ENCODE assay signal across 25 cellular contexts in genomic region chr4:8614365-8615193, GRCh38. TPM values are rescaled to one million over a fixed set of nuclear protein-coding genes. Genes with fewer than 3 reads are reported as not detected.
A peak's percentile ranks its signal among the peaks of the same experiment; 100 is the strongest.
DNase-seq lines count a peak whose midpoint lies in the region; ATAC-seq and TF ChIP-seq lines count a peak whose summit lies in the region.
"Had no signal": no experiment of that assay in that cellular context is flagged by ENCODE, and none has a peak within 500 bp of the region (broad histone marks: within the 10 kb centered on the region; RNA-seq: fewer than 3 reads in every experiment).

No MANE protein-coding gene starts in this region.

- intact Hi-C loops in activated CD8-positive, alpha-beta T cell treated with anti-CD3 and anti-CD28 coated beads for 36 hours (cut with micrococcal nuclease) = no loop called here
- intact Hi-C loops in CD14-positive monocyte (cut with micrococcal nuclease) = no loop called here
- intact Hi-C loops in ovary (cut with DNase I) = no loop called here
- intact Hi-C loops in OCI-LY7 (cut with micrococcal nuclease; ENCODE audit: unreplicated experiment) = no loop called here

- H3K4me1 ChIP-seq in ovary (ENCODE audit: insufficient read depth) (no peaks in the 10 kb centered on the region), OCI-LY7 (ENCODE audit: insufficient read depth, low read length, poor library complexity, severe bottlenecking) (no peaks in the 10 kb centered on the region)

- no peaks in the 10 kb centered on the region for H3K4me1 Mint-ChIP-seq in activated CD8-positive, alpha-beta T cell treated with anti-CD3 and anti-CD28 coated beads for 36 hours (ENCODE audit: low read depth)
- H3K4me1 Mint-ChIP-seq in activated CD8-positive, alpha-beta T cell treated with anti-CD3 and anti-CD28 coated beads, Interleukin-2, amount 10 ng/mL, durations not matched to agents 7 days and 5 days (ENCODE audit: low read depth) = peaks cover 6% of the 10 kb centered on the region
- H3K4me1 Mint-ChIP-seq in CD14-positive monocyte (no peaks in the 10 kb centered on the region), glutamatergic neuron (ENCODE audit: low read depth, unreplicated experiment) (no peaks in the 10 kb centered on the region)

- CTCF ChIA-PET in activated CD8-positive, alpha-beta T cell treated with anti-CD3 and anti-CD28 coated beads for 36 hours (lab: Charles Lee) = no interaction called here
- CTCF ChIA-PET in activated CD8-positive, alpha-beta T cell treated with anti-CD3 and anti-CD28 coated beads, Interleukin-2, amount 10 ng/mL, durations not matched to agents 7 days and 5 days (lab: Charles Lee) = no interaction called here
- CTCF ChIA-PET in OCI-LY7 (lab: Charles Lee; ENCODE audit: unreplicated experiment) = no interaction called here

- H3K79me2 ChIP-seq in OCI-LY7 (ENCODE audit: insufficient read depth, low read depth, low read length) = no peaks in the 10 kb centered on the region

- no peak for TF ChIP-seq POLR2A in ovary (IDR thresholded peaks at IDR 0.05)

- no peaks in the 10 kb centered on the region for H3K27me3 Mint-ChIP-seq in activated CD8-positive, alpha-beta T cell treated with anti-CD3 and anti-CD28 coated beads for 36 hours
- no peaks in the 10 kb centered on the region for H3K27me3 Mint-ChIP-seq in activated CD8-positive, alpha-beta T cell treated with anti-CD3 and anti-CD28 coated beads, Interleukin-2, amount 10 ng/mL, durations not matched to agents 7 days and 5 days (ENCODE audit: low read depth)
- H3K27me3 Mint-ChIP-seq in CD14-positive monocyte (ENCODE audit: low read depth in 3 of 3) = peaks cover 2 to 7% (median 3%) of the 10 kb centered on the region in 3 donors
- peaks cover 1% of the 10 kb centered on the region for H3K27me3 Mint-ChIP-seq in glutamatergic neuron (ENCODE audit: unreplicated experiment)

- H3K9me2 ChIP-seq in OCI-LY7 (ENCODE audit: insufficient read depth, low read length) = no peaks in the 10 kb centered on the region

- no peaks in the 10 kb centered on the region for H3K9me3 ChIP-seq in ovary
- no peaks in the 10 kb centered on the region for H3K9me3 ChIP-seq in OCI-LY7 (ENCODE audit: low read length)
- H3K9me3 ChIP-seq: BE2C had no signal

- H3K4me3 Mint-ChIP-seq in activated CD8-positive, alpha-beta T cell treated with anti-CD3 and anti-CD28 coated beads for 36 hours = no peak overlapping the region
- H3K4me3 Mint-ChIP-seq in activated CD8-positive, alpha-beta T cell treated with anti-CD3 and anti-CD28 coated beads, Interleukin-2, amount 10 ng/mL, durations not matched to agents 7 days and 5 days = no peak overlapping the region
- H3K4me3 Mint-ChIP-seq in CD14-positive monocyte (no peak overlapping the region), glutamatergic neuron (ENCODE audit: unreplicated experiment) (no peak overlapping the region)
- H3K4me3 Mint-ChIP-seq: CD4-positive, alpha-beta T cell had no signal

- H3K4me3 ChIP-seq in ovary (no peak overlapping the region), OCI-LY7 (ENCODE audit: low read depth, low read length, poor library complexity, severe bottlenecking) (no peak overlapping the region)
- H3K4me3 ChIP-seq: SK-N-MC had no signal

- no peak overlapping the region for H3K27ac ChIP-seq in ovary
- no peak overlapping the region for H3K27ac ChIP-seq in OCI-LY7 (ENCODE audit: low read depth, low read length, poor library complexity, severe bottlenecking)
- H3K27ac ChIP-seq: 22Rv1, KMS-11, SK-N-MC had no signal

- no peak overlapping the region for H2AFZ ChIP-seq in OCI-LY7 (ENCODE audit: low read length)

- BruUV-seq in OCI-LY7 (replicated peaks; lab: Mats Ljungman, UMichigan) = no TSS peak

- H4K20me1 ChIP-seq in OCI-LY7 (ENCODE audit: insufficient read depth, low read length) = no peaks in the 10 kb centered on the region

- H3K36me3 Mint-ChIP-seq in activated CD8-positive, alpha-beta T cell treated with anti-CD3 and anti-CD28 coated beads for 36 hours (ENCODE audit: low read depth) = no peaks in the 10 kb centered on the region
- no peaks in the 10 kb centered on the region for H3K36me3 Mint-ChIP-seq in activated CD8-positive, alpha-beta T cell treated with anti-CD3 and anti-CD28 coated beads, Interleukin-2, amount 10 ng/mL, durations not matched to agents 7 days and 5 days (ENCODE audit: low read depth)
- H3K36me3 Mint-ChIP-seq in CD14-positive monocyte = no peaks in the 10 kb centered on the region
- no peaks in the 10 kb centered on the region for H3K36me3 Mint-ChIP-seq in glutamatergic neuron (ENCODE audit: unreplicated experiment)

- 81 to 85% (median 83%) methylated on average over 22 of the region's 22 CpGs for WGBS in ovary, 3 donors

- H3K9me3 Mint-ChIP-seq in activated CD8-positive, alpha-beta T cell treated with anti-CD3 and anti-CD28 coated beads for 36 hours = no peaks in the 10 kb centered on the region
- no peaks in the 10 kb centered on the region for H3K9me3 Mint-ChIP-seq in activated CD8-positive, alpha-beta T cell treated with anti-CD3 and anti-CD28 coated beads, Interleukin-2, amount 10 ng/mL, durations not matched to agents 7 days and 5 days (ENCODE audit: insufficient read depth)
- peaks cover 0 to 3% (median 0%) of the 10 kb centered on the region in 7 donors for H3K9me3 Mint-ChIP-seq in CD14-positive monocyte
- peaks cover 1% of the 10 kb centered on the region for H3K9me3 Mint-ChIP-seq in glutamatergic neuron (ENCODE audit: unreplicated experiment)
- H3K9me3 Mint-ChIP-seq: CD4-positive, alpha-beta T cell had no signal

- no peak overlapping the region for H3K27ac Mint-ChIP-seq in activated CD8-positive, alpha-beta T cell treated with anti-CD3 and anti-CD28 coated beads for 36 hours
- no peak overlapping the region for H3K27ac Mint-ChIP-seq in activated CD8-positive, alpha-beta T cell treated with anti-CD3 and anti-CD28 coated beads, Interleukin-2, amount 10 ng/mL, durations not matched to agents 7 days and 5 days
- H3K27ac Mint-ChIP-seq in CD14-positive monocyte = no peak overlapping the region
- H3K27ac Mint-ChIP-seq in glutamatergic neuron (ENCODE audit: unreplicated experiment) = no peak overlapping the region
- H3K27ac Mint-ChIP-seq: CD4-positive, alpha-beta T cell had no signal

- TF ChIP-seq EP300 in ovary (IDR thresholded peaks at IDR 0.05) = no peak

- peak; percentile 20 for DNase-seq in activated CD8-positive, alpha-beta T cell treated with anti-CD3 and anti-CD28 coated beads for 36 hours
- DNase-seq in activated CD8-positive, alpha-beta T cell treated with anti-CD3 and anti-CD28 coated beads, Interleukin-2, amount 10 ng/mL, durations not matched to agents 7 days and 5 days = no peak
- DNase-seq in CD14-positive monocyte (ENCODE audit: low spot score) (peak; percentile 41), glutamatergic neuron (peak; percentile 10), ovary (peak; percentile 10 to 25 (median 19)), OCI-LY7 (ENCODE audit: low spot score) (no peak), midbrain (lab: John Stamatoyannopoulos, UW) (no peak)
- DNase-seq: ACHN; BE2C; CD4-positive, alpha-beta T cell; DMS53; IMR-90; MM.1S; NCI-H2029; NCI-H446; NCI-H526; NCI-H82; RPMI8226; SIG-M5 had no signal

- TF ChIP-seq CTCF in activated CD8-positive, alpha-beta T cell treated with anti-CD3 and anti-CD28 coated beads for 36 hours (IDR thresholded peaks at IDR 0.05) = no peak
- no peak for TF ChIP-seq CTCF in CD14-positive monocyte (IDR thresholded peaks at IDR 0.05)
- TF ChIP-seq CTCF in glutamatergic neuron (IDR thresholded peaks at IDR 0.05; ENCODE audit: partially characterized antibody, unreplicated experiment) = no peak
- no peak for TF ChIP-seq CTCF in ovary (IDR thresholded peaks at IDR 0.05)
- TF ChIP-seq CTCF in OCI-LY7 (conservative IDR thresholded peaks at IDR 0.05; ENCODE audit: low read length) = no peak

- no peaks in the 10 kb centered on the region for H3K36me3 ChIP-seq in ovary
- no peaks in the 10 kb centered on the region for H3K36me3 ChIP-seq in OCI-LY7 (ENCODE audit: insufficient read depth, low read length)
- H3K36me3 ChIP-seq: BE2C had no signal

- H3K27me3 ChIP-seq in ovary = no peaks in the 10 kb centered on the region

- POLR2A ChIA-PET in activated CD8-positive, alpha-beta T cell treated with anti-CD3 and anti-CD28 coated beads for 36 hours (lab: Charles Lee) = no interaction called here
- POLR2A ChIA-PET in activated CD8-positive, alpha-beta T cell treated with anti-CD3 and anti-CD28 coated beads, Interleukin-2, amount 10 ng/mL, durations not matched to agents 7 days and 5 days (lab: Charles Lee) = no interaction called here
- POLR2A ChIA-PET in OCI-LY7 (lab: Charles Lee) = no interaction called here

- no peak overlapping the region for H3K4me2 ChIP-seq in OCI-LY7 (ENCODE audit: low read length)
- H3K4me2 ChIP-seq: KMS-11 had no signal

- ATAC-seq in activated CD8-positive, alpha-beta T cell treated with anti-CD3 and anti-CD28 coated beads for 36 hours = no peak
- no peak for ATAC-seq in activated CD8-positive, alpha-beta T cell treated with anti-CD3 and anti-CD28 coated beads, Interleukin-2, amount 10 ng/mL, durations not matched to agents 7 days and 5 days
- no peak for ATAC-seq in GM19455 (IDR thresholded peaks at IDR 0.05; ENCODE audit: unreplicated experiment)
- ATAC-seq: HCT116 had no signal

RNA-seq across cellular contexts. Expression of gene CPZ, which starts 22.0 kb away (rescaled TPM):
- not detected for total RNA-seq in activated CD8-positive, alpha-beta T cell treated with anti-CD3 and anti-CD28 coated beads for 36 hours
- total RNA-seq in activated CD8-positive, alpha-beta T cell treated with anti-CD3 and anti-CD28 coated beads, Interleukin-2, amount 10 ng/mL, durations not matched to agents 7 days and 5 days = under 1 TPM; 0.21 to 0.23 TPM
- polyA plus RNA-seq in CD14-positive monocyte (not detected), ovary (100 to 1,000 TPM in 1 of 2 donors, 10 to 100 TPM in 1; 51.0 to 170 TPM)
- total RNA-seq in glutamatergic neuron (ENCODE audit: unreplicated experiment) (0.27 TPM), ovary (100 to 1,000 TPM in 4 of 7 donors, 10 to 100 TPM in 3; 55.9 to 212 (median 129) TPM), OCI-LY7 (2022) (not detected in 2 replicates)
- total RNA-seq in OCI-LY7 (2014; rRNA removed; shearing (Covaris generic)) = not detected in 2 replicates
- total RNA-seq: CD4-positive, alpha-beta T cell had no signal

RNA-seq across cellular contexts. Expression of gene GPR78, which starts 34.4 kb away (rescaled TPM):
- total RNA-seq in activated CD8-positive, alpha-beta T cell treated with anti-CD3 and anti-CD28 coated beads for 36 hours = not detected
- total RNA-seq in activated CD8-positive, alpha-beta T cell treated with anti-CD3 and anti-CD28 coated beads, Interleukin-2, amount 10 ng/mL, durations not matched to agents 7 days and 5 days = not detected
- not detected for polyA plus RNA-seq in CD14-positive monocyte
- 0.17 TPM for total RNA-seq in glutamatergic neuron (ENCODE audit: unreplicated experiment)
- 10 to 100 TPM in 1 of 7 donors, 1 to 10 TPM in 6; 1.0 to 14.7 (median 6.5) TPM for total RNA-seq in ovary
- 1 to 10 TPM; 1.6 to 5.4 TPM for polyA plus RNA-seq in ovary
- total RNA-seq in OCI-LY7 (2014; rRNA removed; shearing (Covaris generic)) = not detected in 2 replicates
- not detected in 2 replicates for total RNA-seq in OCI-LY7 (2022)
- total RNA-seq: CD4-positive, alpha-beta T cell; H4 had no signal

Comparison
In these comparisons a context has a peak if more than half of its experiments do, and no peak if none do; other contexts are left out.
1. DNase-seq: peak in activated CD8-positive, alpha-beta T cell treated with anti-CD3 and anti-CD28 coated beads for 36 hours (single experiment), CD14-positive monocyte (single experiment), glutamatergic neuron (single experiment) and ovary (5 of 5); none in activated CD8-positive, alpha-beta T cell treated with anti-CD3 and anti-CD28 coated beads, Interleukin-2, amount 10 ng/mL, durations not matched to agents 7 days and 5 days (single experiment), OCI-LY7 (single experiment) and midbrain (single experiment).
2. RNA of gene CPZ, which starts 22.0 kb away (total RNA-seq): 55.9 to 212 TPM in ovary; 0.27 TPM in glutamatergic neuron (single experiment), 0.21 to 0.23 TPM in activated CD8-positive, alpha-beta T cell treated with anti-CD3 and anti-CD28 coated beads, Interleukin-2, amount 10 ng/mL, durations not matched to agents 7 days and 5 days, not detected in activated CD8-positive, alpha-beta T cell treated with anti-CD3 and anti-CD28 coated beads for 36 hours and not detected in OCI-LY7; every median in the first group is over 10 times any median in the second.